Comparison of ENCODE assay signal across 21 cellular contexts in genomic region chr2:105752691-105753090, GRCh38. TPM values are rescaled to one million over a fixed set of nuclear protein-coding genes. Genes with fewer than 3 reads are reported as not detected.
DNase-seq lines count a peak whose midpoint lies in the region; ATAC-seq and TF ChIP-seq lines count a peak whose summit lies in the region.
"Had no signal": no experiment of that assay in that cellular context is flagged by ENCODE, and none has a peak within 500 bp of the region (broad histone marks: within the 10 kb centered on the region; RNA-seq: fewer than 3 reads in every experiment).

No MANE protein-coding gene starts in this region.

- ATAC-seq in CD8-positive, alpha-beta T cell = no peak
- no peak for ATAC-seq in naive thymus-derived CD4-positive, alpha-beta T cell
- no peak for ATAC-seq in WTC11
- ATAC-seq: Right ventricle myocardium inferior had no signal

- DNase-seq in activated CD4-positive, alpha-beta T cell treated with anti-CD3 and anti-CD28 coated beads, Interleukin-2, amount 10 ng/mL, durations not matched to agents 24 days and 14 days = no peak
- DNase-seq in activated CD4-positive, alpha-beta T cell treated with anti-CD3 and anti-CD28 coated beads, Interleukin-2, amount 50 U/mL, for 48 hours = no peak
- DNase-seq in CD8-positive, alpha-beta T cell = peak in 1 of 7 experiments; percentile 37
- DNase-seq in activated T-helper 1 cell treated with anti-CD3 and anti-CD28 coated beads, Interleukin-12 subunit alpha, Interleukin-12 subunit beta, Interleukin-2, Interleukin-4 antibody, amounts not matched to agents 30 ng/mL and 10 ng/mL and 1 ng/mL, durations not matched to agents 14 hours and 24 hours and 36 hours (ENCODE audit: low spot score) = no peak
- DNase-seq in naive thymus-derived CD4-positive, alpha-beta T cell = no peak
- DNase-seq in WTC11 (ENCODE audit: low spot score) = no peak
- DNase-seq in HUDEP-2 (lab: John Stamatoyannopoulos, UW; ENCODE audit: unreplicated experiment in 76 of 76) = no peak
- no peak for DNase-seq in RPMI8226
- DNase-seq: activated CD4-positive, alpha-beta T cell treated with anti-CD3 and anti-CD28 coated beads for 4 hours; amniotic stem cell; colonic mucosa; Karpas-422; kidney; NCI-H2029; NCI-H345; nucleus accumbens; stimulated activated CD4-positive, alpha-beta T cell treated with anti-CD3 and anti-CD28 coated beads, Interleukin-4, amount 100 ng/mL, for 1 hour had no signal

- peaks cover 5% of the 10 kb centered on the region for H3K9me3 Mint-ChIP-seq in activated CD4-positive, alpha-beta T cell treated with anti-CD3 and anti-CD28 coated beads, Interleukin-2, amount 10 ng/mL, durations not matched to agents 24 days and 14 days
- no peaks in the 10 kb centered on the region for H3K9me3 Mint-ChIP-seq in CD8-positive, alpha-beta T cell
- H3K9me3 Mint-ChIP-seq in activated T-helper 1 cell treated with anti-CD3 and anti-CD28 coated beads, Interleukin-12 subunit alpha, Interleukin-12 subunit beta, Interleukin-2, Interleukin-4 antibody, amounts not matched to agents 30 ng/mL and 10 ng/mL and 1 ng/mL, durations not matched to agents 14 hours and 24 hours and 36 hours = no peaks in the 10 kb centered on the region
- H3K9me3 Mint-ChIP-seq in naive thymus-derived CD4-positive, alpha-beta T cell = peaks cover 0 to 5% (median 0%) of the 10 kb centered on the region in 11 donors
- H3K9me3 Mint-ChIP-seq in WTC11 = peaks cover 5% of the 10 kb centered on the region; the same call in 1 of the 2 replicates

- H3K36me3 ChIP-seq in CD8-positive, alpha-beta T cell (ENCODE audit: insufficient read depth, low read length) = peaks cover 8% of the 10 kb centered on the region
- peaks cover 0 to 6% (median 5%) of the 10 kb centered on the region in 3 experiments for H3K36me3 ChIP-seq in naive thymus-derived CD4-positive, alpha-beta T cell (ENCODE audit: control insufficient read depth in 2 of 3, insufficient read depth in 3 of 3, low read length in 3 of 3)
- H3K36me3 ChIP-seq: breast epithelium, colonic mucosa had no signal

- H3K36me3 Mint-ChIP-seq in activated CD4-positive, alpha-beta T cell treated with anti-CD3 and anti-CD28 coated beads, Interleukin-2, amount 10 ng/mL, durations not matched to agents 24 days and 14 days (ENCODE audit: low read depth) = peaks cover 71% of the 10 kb centered on the region
- H3K36me3 Mint-ChIP-seq in CD8-positive, alpha-beta T cell = peaks cover 56% of the 10 kb centered on the region
- peaks cover 63% of the 10 kb centered on the region for H3K36me3 Mint-ChIP-seq in activated T-helper 1 cell treated with anti-CD3 and anti-CD28 coated beads, Interleukin-12 subunit alpha, Interleukin-12 subunit beta, Interleukin-2, Interleukin-4 antibody, amounts not matched to agents 30 ng/mL and 10 ng/mL and 1 ng/mL, durations not matched to agents 14 hours and 24 hours and 36 hours (ENCODE audit: low read depth)
- peaks cover 8 to 73% (median 37%) of the 10 kb centered on the region in 5 donors for H3K36me3 Mint-ChIP-seq in naive thymus-derived CD4-positive, alpha-beta T cell
- peaks cover 16% of the 10 kb centered on the region for H3K36me3 Mint-ChIP-seq in WTC11

- POLR2A ChIA-PET in CD8-positive, alpha-beta T cell (lab: Charles Lee) = interaction anchor here (1.1 to 1.5 kb wide), 3 partner anchors 9 to 342 kb away, joined by 4 to 6 read pairs (median 4); partner anchors contain the start of gene NCK2
- POLR2A ChIA-PET in naive thymus-derived CD4-positive, alpha-beta T cell (lab: Charles Lee) = interaction anchor here (0.6 to 5.9 kb wide), 8 partner anchors 10 to 342 kb away, joined by 3 to 41 read pairs (median 7); partner anchors contain the start of gene NCK2
- POLR2A ChIA-PET in WTC11 (lab: Charles Lee) = no interaction called here

- H3K4me3 Mint-ChIP-seq in activated CD4-positive, alpha-beta T cell treated with anti-CD3 and anti-CD28 coated beads, Interleukin-2, amount 10 ng/mL, durations not matched to agents 24 days and 14 days = peak overlapping the region; percentile 70
- peak overlapping the region; percentile 24 for H3K4me3 Mint-ChIP-seq in CD8-positive, alpha-beta T cell
- H3K4me3 Mint-ChIP-seq in activated T-helper 1 cell treated with anti-CD3 and anti-CD28 coated beads, Interleukin-12 subunit alpha, Interleukin-12 subunit beta, Interleukin-2, Interleukin-4 antibody, amounts not matched to agents 30 ng/mL and 10 ng/mL and 1 ng/mL, durations not matched to agents 14 hours and 24 hours and 36 hours = peak overlapping the region; percentile 60
- peak overlapping the region; percentile 46 to 99 (median 80) for H3K4me3 Mint-ChIP-seq in naive thymus-derived CD4-positive, alpha-beta T cell
- H3K4me3 Mint-ChIP-seq in WTC11 = no peak overlapping the region

- H3K27ac ChIP-seq in CD8-positive, alpha-beta T cell (ENCODE audit: low read depth, low read length) = peak overlapping the region; percentile 70
- H3K27ac ChIP-seq in naive thymus-derived CD4-positive, alpha-beta T cell (ENCODE audit: low read depth, low read length) = peak overlapping the region; percentile 81
- H3K27ac ChIP-seq: breast epithelium, colonic mucosa had no signal

- no peaks in the 10 kb centered on the region for H3K27me3 Mint-ChIP-seq in activated CD4-positive, alpha-beta T cell treated with anti-CD3 and anti-CD28 coated beads, Interleukin-2, amount 10 ng/mL, durations not matched to agents 24 days and 14 days
- H3K27me3 Mint-ChIP-seq in CD8-positive, alpha-beta T cell (ENCODE audit: low read depth) = no peaks in the 10 kb centered on the region
- H3K27me3 Mint-ChIP-seq in activated T-helper 1 cell treated with anti-CD3 and anti-CD28 coated beads, Interleukin-12 subunit alpha, Interleukin-12 subunit beta, Interleukin-2, Interleukin-4 antibody, amounts not matched to agents 30 ng/mL and 10 ng/mL and 1 ng/mL, durations not matched to agents 14 hours and 24 hours and 36 hours (ENCODE audit: insufficient read depth) = no peaks in the 10 kb centered on the region
- no peaks in the 10 kb centered on the region for H3K27me3 Mint-ChIP-seq in naive thymus-derived CD4-positive, alpha-beta T cell
- H3K27me3 Mint-ChIP-seq in WTC11 (ENCODE audit: low read depth) = no peaks in the 10 kb centered on the region

- H3K4me1 ChIP-seq in CD8-positive, alpha-beta T cell (ENCODE audit: insufficient read depth, low read length) = peaks cover 100% of the 10 kb centered on the region
- peaks cover 95 to 96% of the 10 kb centered on the region in 2 donors for H3K4me1 ChIP-seq in naive thymus-derived CD4-positive, alpha-beta T cell (ENCODE audit: control insufficient read depth in 2 of 2, insufficient read depth in 2 of 2, low read length in 2 of 2)
- H3K4me1 ChIP-seq: colonic mucosa had no signal

- peak overlapping the region; percentile 12 for H3K4me3 ChIP-seq in CD8-positive, alpha-beta T cell (ENCODE audit: low read depth, low read length)
- H3K4me3 ChIP-seq in naive thymus-derived CD4-positive, alpha-beta T cell (ENCODE audit: low read length) = peak overlapping the region; percentile 49
- H3K4me3 ChIP-seq: breast epithelium, colonic mucosa, lung, smooth muscle cell had no signal

- CTCF ChIA-PET in CD8-positive, alpha-beta T cell (lab: Charles Lee) = interaction anchor here (0.8 to 1.6 kb wide), 3 partner anchors 38 to 345 kb away, joined by 3 to 4 read pairs (median 3); no protein-coding TSS in a partner anchor
- CTCF ChIA-PET in naive thymus-derived CD4-positive, alpha-beta T cell (lab: Charles Lee) = interaction anchor here (0.8 to 2.3 kb wide), 3 partner anchors 25 to 43 kb away, joined by 3 to 5 read pairs (median 3); no protein-coding TSS in a partner anchor
- CTCF ChIA-PET in WTC11 (lab: Charles Lee) = no interaction called here

- no peak for TF ChIP-seq CTCF in CD8-positive, alpha-beta T cell (IDR thresholded peaks at IDR 0.05)
- no peak for TF ChIP-seq CTCF in WTC11 (IDR thresholded peaks at IDR 0.05)

- peaks cover 87% of the 10 kb centered on the region for H3K4me1 Mint-ChIP-seq in activated CD4-positive, alpha-beta T cell treated with anti-CD3 and anti-CD28 coated beads, Interleukin-2, amount 10 ng/mL, durations not matched to agents 24 days and 14 days
- peaks cover 98% of the 10 kb centered on the region for H3K4me1 Mint-ChIP-seq in CD8-positive, alpha-beta T cell (ENCODE audit: low read depth)
- peaks cover 96% of the 10 kb centered on the region for H3K4me1 Mint-ChIP-seq in activated T-helper 1 cell treated with anti-CD3 and anti-CD28 coated beads, Interleukin-12 subunit alpha, Interleukin-12 subunit beta, Interleukin-2, Interleukin-4 antibody, amounts not matched to agents 30 ng/mL and 10 ng/mL and 1 ng/mL, durations not matched to agents 14 hours and 24 hours and 36 hours (ENCODE audit: low read depth)
- H3K4me1 Mint-ChIP-seq in naive thymus-derived CD4-positive, alpha-beta T cell = peaks cover 65 to 100% (median 96%) of the 10 kb centered on the region in 7 donors
- peaks cover 71% of the 10 kb centered on the region for H3K4me1 Mint-ChIP-seq in WTC11

- peak overlapping the region; percentile 90 for H3K27ac Mint-ChIP-seq in activated CD4-positive, alpha-beta T cell treated with anti-CD3 and anti-CD28 coated beads, Interleukin-2, amount 10 ng/mL, durations not matched to agents 24 days and 14 days
- peak overlapping the region; percentile 92 for H3K27ac Mint-ChIP-seq in CD8-positive, alpha-beta T cell
- H3K27ac Mint-ChIP-seq in activated T-helper 1 cell treated with anti-CD3 and anti-CD28 coated beads, Interleukin-12 subunit alpha, Interleukin-12 subunit beta, Interleukin-2, Interleukin-4 antibody, amounts not matched to agents 30 ng/mL and 10 ng/mL and 1 ng/mL, durations not matched to agents 14 hours and 24 hours and 36 hours = peak overlapping the region; percentile 83
- peak overlapping the region; percentile 80 to 99 (median 95) for H3K27ac Mint-ChIP-seq in naive thymus-derived CD4-positive, alpha-beta T cell
- no peak overlapping the region for H3K27ac Mint-ChIP-seq in WTC11

- H3K9me3 ChIP-seq in CD8-positive, alpha-beta T cell (ENCODE audit: low read length) = no peaks in the 10 kb centered on the region
- H3K9me3 ChIP-seq in naive thymus-derived CD4-positive, alpha-beta T cell (ENCODE audit: control insufficient read depth in 2 of 3, low read length in 3 of 3) = no peaks in the 10 kb centered on the region
- H3K9me3 ChIP-seq: breast epithelium, colonic mucosa had no signal

- H3K27me3 ChIP-seq in CD8-positive, alpha-beta T cell (ENCODE audit: insufficient read depth, low read length) = no peaks in the 10 kb centered on the region
- H3K27me3 ChIP-seq in naive thymus-derived CD4-positive, alpha-beta T cell (ENCODE audit: control insufficient read depth in 2 of 2, insufficient read depth in 2 of 2, low read length in 2 of 2) = no peaks in the 10 kb centered on the region
- H3K27me3 ChIP-seq: breast epithelium, colonic mucosa had no signal

- intact Hi-C loops in activated CD4-positive, alpha-beta T cell treated with anti-CD3 and anti-CD28 coated beads, Interleukin-2, amount 10 ng/mL, durations not matched to agents 24 days and 14 days (cut with micrococcal nuclease) = no loop called here
- intact Hi-C loops in CD8-positive, alpha-beta T cell (cut with DNase I, micrococcal nuclease) = no loop called here
- intact Hi-C loops in activated T-helper 1 cell treated with anti-CD3 and anti-CD28 coated beads, Interleukin-12 subunit alpha, Interleukin-12 subunit beta, Interleukin-2, Interleukin-4 antibody, amounts not matched to agents 30 ng/mL and 10 ng/mL and 1 ng/mL, durations not matched to agents 14 hours and 24 hours and 36 hours (cut with micrococcal nuclease) = no loop called here
- intact Hi-C loops in naive thymus-derived CD4-positive, alpha-beta T cell (cut with micrococcal nuclease) = loop anchor here in 1 of 2 donors (5.0 to 10.0 kb wide), 2 partner anchors 105 to 418 kb away; partner anchors contain the start of gene C2orf49

RNA-seq across cellular contexts. Expression of gene NCK2, which starts 8.0 kb away (rescaled TPM):
- total RNA-seq in activated CD4-positive, alpha-beta T cell treated with anti-CD3 and anti-CD28 coated beads, Interleukin-2, amount 10 ng/mL, durations not matched to agents 24 days and 14 days = 85.8 and 86.2 TPM in 2 replicates
- total RNA-seq in CD8-positive, alpha-beta T cell = 10 to 100 TPM; 59.0 to 60.3 TPM
- total RNA-seq in activated T-helper 1 cell treated with anti-CD3 and anti-CD28 coated beads, Interleukin-12 subunit alpha, Interleukin-12 subunit beta, Interleukin-2, Interleukin-4 antibody, amounts not matched to agents 30 ng/mL and 10 ng/mL and 1 ng/mL, durations not matched to agents 14 hours and 24 hours and 36 hours = 79.9 and 86.8 TPM in 2 replicates
- total RNA-seq in naive thymus-derived CD4-positive, alpha-beta T cell = 100 to 1,000 TPM in 4 of 5 experiments, 10 to 100 TPM in 1; 75.3 to 134 (median 109) TPM
- polyA plus RNA-seq in naive thymus-derived CD4-positive, alpha-beta T cell = 10 to 100 TPM; 30.8 to 73.0 TPM
- 63.7 to 75.4 TPM (median 65.1 TPM) in 3 replicates for total RNA-seq in WTC11 (2021)
